13 cellular contexts compared by ENCODE assay signal in genomic region chr1:172143384-172144025, GRCh38.
A peak's percentile ranks its signal among the peaks of the same experiment; 100 is the strongest.
DNase-seq lines count a peak whose midpoint lies in the region; ATAC-seq, FAIRE-seq and TF ChIP-seq lines count a peak whose summit lies in the region.
"Had no signal": no experiment of that assay in that cellular context is flagged by ENCODE, and none has a peak within 500 bp of the region (broad histone marks: within the 10 kb centered on the region; RNA-seq: fewer than 3 reads in every experiment).

No MANE protein-coding gene starts in this region.

- DNase-seq in left ventricle myocardium inferior (no peak), cardiac septum (ENCODE audit: low spot score) (no peak), fibroblast of gingiva (ENCODE audit: low read depth) (peak; percentile 67), neural progenitor cell (ENCODE audit: low spot score) (no peak), aorta (no peak), HTR-8/SVneo (ENCODE audit: insufficient read length, low spot score) (no peak)
- DNase-seq: ACHN; hippocampal formation; NCI-H2107; stimulated activated CD4-positive, alpha-beta T cell treated with anti-CD3 and anti-CD28 coated beads, Interleukin-1b, Interleukin-23, amount 100 ng/mL, for 48 hours had no signal

- no peaks in the 10 kb centered on the region for H3K36me3 Mint-ChIP-seq in neural progenitor cell
- H3K36me3 Mint-ChIP-seq in stimulated activated memory B cell treated with anti-CD40 and anti-IgM and Interleukin-4, amounts not matched to agents 10 μg/mL and 1 μg/mL and 100 μg/mL, for 72 hours = no peaks in the 10 kb centered on the region

- H3K4me1 ChIP-seq in left ventricle myocardium inferior (peaks cover 36% of the 10 kb centered on the region), neural progenitor cell (peaks cover 19% of the 10 kb centered on the region), aorta (ENCODE audit: control insufficient read depth in 1 of 2, insufficient read depth in 2 of 2, low read length in 2 of 2) (no peaks in the 10 kb centered on the region)

- H3K4me1 Mint-ChIP-seq in neural progenitor cell = peaks cover 41% of the 10 kb centered on the region
- H3K4me1 Mint-ChIP-seq in stimulated activated memory B cell treated with anti-CD40 and anti-IgM and Interleukin-4, amounts not matched to agents 10 μg/mL and 1 μg/mL and 100 μg/mL, for 72 hours = peaks cover 14% of the 10 kb centered on the region

- H3K4me3 ChIP-seq in left ventricle myocardium inferior (peak overlapping the region; percentile 65), neural progenitor cell (no peak overlapping the region), aorta (ENCODE audit: low read length in 2 of 2) (peak overlapping the region; percentile 99 to 100)

- no peaks in the 10 kb centered on the region for H3K9me3 ChIP-seq in left ventricle myocardium inferior (replicated peaks)
- H3K9me3 ChIP-seq in neural progenitor cell (ENCODE audit: low read depth) = no peaks in the 10 kb centered on the region
- H3K9me3 ChIP-seq in aorta (ENCODE audit: control insufficient read depth, low read length) = no peaks in the 10 kb centered on the region

- H3K9ac ChIP-seq in neural progenitor cell = no peak overlapping the region

- 1 to 4% methylated on average over 3 of the region's 3 CpGs for WGBS in aorta, 2 donors

- H3K27ac ChIP-seq in left ventricle myocardium inferior (replicated peaks) (peak overlapping the region; percentile 81), neural progenitor cell (no peak overlapping the region), aorta (ENCODE audit: low read depth in 1 of 2, low read length in 2 of 2) (peak overlapping the region; percentile 71 to 95)

- peak overlapping the region; percentile 51 for H3K4me2 ChIP-seq in neural progenitor cell

- H3K9me3 Mint-ChIP-seq in neural progenitor cell = no peaks in the 10 kb centered on the region
- no peaks in the 10 kb centered on the region for H3K9me3 Mint-ChIP-seq in stimulated activated memory B cell treated with anti-CD40 and anti-IgM and Interleukin-4, amounts not matched to agents 10 μg/mL and 1 μg/mL and 100 μg/mL, for 72 hours

- H3K36me3 ChIP-seq in left ventricle myocardium inferior = no peaks in the 10 kb centered on the region
- H3K36me3 ChIP-seq in neural progenitor cell = no peaks in the 10 kb centered on the region
- no peaks in the 10 kb centered on the region for H3K36me3 ChIP-seq in aorta (ENCODE audit: control insufficient read depth in 1 of 2, insufficient read depth in 2 of 2, low read length in 1 of 2)

- no peak for FAIRE-seq in HTR-8/SVneo (lab: Jason Lieb, UNC)

- H4K20me1 ChIP-seq in neural progenitor cell (ENCODE audit: low read depth) = no peaks in the 10 kb centered on the region

- TF ChIP-seq CTCF in left ventricle myocardium inferior (IDR thresholded peaks at IDR 0.05; ENCODE audit: borderline replicate concordance) (no peak), neural progenitor cell (IDR thresholded peaks at IDR 0.05) (no peak)

- peak overlapping the region; percentile 67 for H3K27ac Mint-ChIP-seq in neural progenitor cell
- no peak overlapping the region for H3K27ac Mint-ChIP-seq in stimulated activated memory B cell treated with anti-CD40 and anti-IgM and Interleukin-4, amounts not matched to agents 10 μg/mL and 1 μg/mL and 100 μg/mL, for 72 hours
- H3K27ac Mint-ChIP-seq: T-helper 2 cell treated with Interferon-gamma antibody and Interleukin-4, amounts not matched to agents 5 μg/mL and 100 μg/mL, for 36 hours had no signal

- no peak for ATAC-seq in aorta (ENCODE audit: low FRiP score)
- no peak for ATAC-seq in stimulated activated memory B cell treated with anti-CD40 and anti-IgM and Interleukin-4, amounts not matched to agents 10 μg/mL and 1 μg/mL and 100 μg/mL, for 72 hours
- ATAC-seq in HG03039 (IDR thresholded peaks at IDR 0.05; ENCODE audit: unreplicated experiment) = no peak

- peak overlapping the region; percentile 61 for H3K4me3 Mint-ChIP-seq in neural progenitor cell
- no peak overlapping the region for H3K4me3 Mint-ChIP-seq in stimulated activated memory B cell treated with anti-CD40 and anti-IgM and Interleukin-4, amounts not matched to agents 10 μg/mL and 1 μg/mL and 100 μg/mL, for 72 hours
- H3K4me3 Mint-ChIP-seq: T-helper 2 cell treated with Interferon-gamma antibody and Interleukin-4, amounts not matched to agents 5 μg/mL and 100 μg/mL, for 36 hours had no signal

- no peaks in the 10 kb centered on the region for H3K79me2 ChIP-seq in neural progenitor cell (ENCODE audit: low read depth)

- H3F3A ChIP-seq in neural progenitor cell (ENCODE audit: low read depth) = no peaks in the 10 kb centered on the region

- H3K27me3 ChIP-seq in left ventricle myocardium inferior (ENCODE audit: low read depth) = no peaks in the 10 kb centered on the region
- H3K27me3 ChIP-seq in neural progenitor cell = no peaks in the 10 kb centered on the region
- no peaks in the 10 kb centered on the region for H3K27me3 ChIP-seq in aorta (ENCODE audit: control insufficient read depth in 1 of 2, insufficient read depth in 2 of 2, low read length in 1 of 2)

- no peaks in the 10 kb centered on the region for H3K27me3 Mint-ChIP-seq in neural progenitor cell (ENCODE audit: insufficient read depth, low read depth)
- H3K27me3 Mint-ChIP-seq in stimulated activated memory B cell treated with anti-CD40 and anti-IgM and Interleukin-4, amounts not matched to agents 10 μg/mL and 1 μg/mL and 100 μg/mL, for 72 hours = no peaks in the 10 kb centered on the region

- intact Hi-C loops in left ventricle myocardium inferior (cut with micrococcal nuclease) = loop anchor here (10.0 kb wide), 1 partner anchor 211 kb away; no protein-coding TSS in a partner anchor
- intact Hi-C loops in cardiac septum (cut with DNase I) = loop anchor here (2.0 kb wide), 2 partner anchors 37 to 215 kb away; no protein-coding TSS in a partner anchor
- intact Hi-C loops in aorta (cut with DNase I) = loop anchor here (1.0 to 10.0 kb wide), 5 partner anchors 37 to 255 kb away; no protein-coding TSS in a partner anchor

- peak overlapping the region; percentile 40 for H2AFZ ChIP-seq in neural progenitor cell (replicated peaks)
